24 cellular contexts compared by ENCODE assay signal in the genomic region with DNA sequence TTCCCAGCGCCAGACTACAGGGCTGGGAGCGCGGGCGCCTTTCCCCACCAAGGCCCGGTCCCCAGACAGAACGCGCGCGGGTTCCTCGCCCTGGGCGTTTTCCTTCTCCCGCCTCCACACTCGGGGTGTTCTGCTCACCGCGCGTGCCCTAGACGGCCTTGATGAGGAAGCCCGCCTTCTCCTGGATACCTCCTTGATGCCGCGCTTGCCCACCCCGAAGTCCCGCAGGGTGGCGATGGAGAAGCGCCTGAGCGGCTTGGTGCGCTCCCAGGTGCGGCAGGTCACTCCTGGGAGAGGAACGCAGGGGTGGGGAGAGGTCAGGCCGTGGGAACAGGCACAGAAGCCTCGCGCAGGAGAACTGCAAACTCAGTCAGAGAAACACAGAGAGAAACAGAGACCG. TPM values are rescaled to one million over a fixed set of nuclear protein-coding genes. Genes with fewer than 3 reads are reported as not detected.
DNase-seq lines count a peak whose midpoint lies in the region; ATAC-seq, FAIRE-seq and TF ChIP-seq lines count a peak whose summit lies in the region.
"Had no signal": no experiment of that assay in that cellular context is flagged by ENCODE, and none has a peak within 500 bp of the region (broad histone marks: within the 10 kb centered on the region; RNA-seq: fewer than 3 reads in every experiment).

No MANE protein-coding gene starts in this region.

- DNase-seq in A549 (ENCODE audit: low read depth in 1 of 2, low spot score in 1 of 2), result peak in 1 of 2 experiments; percentile 22
- peak in 1 of 2 experiments; percentile 71 for DNase-seq in H1 (ENCODE audit: low read depth in 1 of 2, low spot score in 2 of 2)
- DNase-seq in right lobe of liver, result no peak
- no peak for DNase-seq in activated naive CD4-positive, alpha-beta T cell treated with anti-CD3 and anti-CD28 coated beads for 36 hours
- no peak for DNase-seq in left ventricle myocardium inferior
- DNase-seq in NCI-H1417 (lab: John Stamatoyannopoulos, UW), result no peak
- no peak for DNase-seq in activated CD4-positive, alpha-beta T cell treated with anti-CD3 and anti-CD28 coated beads, Interleukin-2, amount 10 ng/mL, durations not matched to agents 24 days and 14 days
- DNase-seq: BE2C, DMS79, GOT3, MG63, NCI-H1436, NCI-H187 treated with DMSO at 0.1 percent for 48 hours, NCI-H2107, NCI-H510A, PC-9, SHP77 treated with DMSO at 0.1 percent for 48 hours had no signal

- CTCF ChIA-PET in A549 (lab: Yijun Ruan, JAX), result interaction anchor here (0.7 to 1.2 kb wide), 3 partner anchors 9 to 118 kb away, joined by 3 read pairs; no protein-coding TSS in a partner anchor
- CTCF ChIA-PET in H1 (lab: Charles Lee; ENCODE audit: partially characterized antibody), result interaction anchor here (0.6 to 2.3 kb wide), 8 partner anchors 25 to 327 kb away, joined by 3 to 7 read pairs (median 3); no protein-coding TSS in a partner anchor
- CTCF ChIA-PET in activated naive CD4-positive, alpha-beta T cell treated with anti-CD3 and anti-CD28 coated beads for 36 hours (lab: Charles Lee), result no interaction called here

- H2AK5ac ChIP-seq in H1 (ENCODE audit: low read depth, low read length), result no peak overlapping the region

- POLR2A ChIA-PET in A549 (lab: Yijun Ruan, JAX), result no interaction called here
- POLR2A ChIA-PET in H1 (lab: Charles Lee; ENCODE audit: partially characterized antibody), result interaction anchor here (0.8 kb wide), 1 partner anchor 14 kb away, joined by 3 read pairs; no protein-coding TSS in a partner anchor

- H4K20me1 ChIP-seq in H1 (replicated peaks in 1 of 2; ENCODE audit: control insufficient read depth in 1 of 2, insufficient read depth in 2 of 2, low read length in 2 of 2), result no peaks in the 10 kb centered on the region

- no peak overlapping the region for H3K18ac ChIP-seq in H1 (ENCODE audit: extremely low read depth, low read length)

- H4K5ac ChIP-seq in H1 (ENCODE audit: insufficient read length, low read depth, low read length), result no peak overlapping the region

- FAIRE-seq in A549 (lab: Jason Lieb, UNC) (no peak), H1 (lab: Jason Lieb, UNC) (no peak)
- FAIRE-seq: A204.1, GM12892 had no signal

- TF ChIP-seq RAD21 in A549 (conservative IDR thresholded peaks at IDR 0.05 in 1 of 2, IDR thresholded peaks at IDR 0.05 in 1 of 2), result peak in 1 of 2 experiments; percentile 12; a peak in 1 of 5 replicates
- TF ChIP-seq RAD21 in H1 (IDR thresholded peaks at IDR 0.05 in 1 of 2, conservative IDR thresholded peaks at IDR 0.05 in 1 of 2; ENCODE audit: low read depth in 2 of 2, low read length in 2 of 2), result peak; percentile 60 to 73

- no peak for TF ChIP-seq CTCF in A549 (IDR thresholded peaks at IDR 0.05)
- TF ChIP-seq CTCF in H1 (IDR thresholded peaks at IDR 0.05; ENCODE audit: control extremely low read depth in 1 of 3, insufficient read depth in 1 of 3, low read depth in 1 of 3, low read length in 3 of 3), result peak; percentile 32 to 47 (median 42)
- TF ChIP-seq CTCF in right lobe of liver (IDR thresholded peaks at IDR 0.05), result peak in 1 of 4 donors; percentile 29
- TF ChIP-seq CTCF in left ventricle myocardium inferior (IDR thresholded peaks at IDR 0.05; ENCODE audit: borderline replicate concordance), result no peak

- no peak overlapping the region for H3K27ac Mint-ChIP-seq in activated naive CD4-positive, alpha-beta T cell treated with anti-CD3 and anti-CD28 coated beads for 36 hours
- no peak overlapping the region for H3K27ac Mint-ChIP-seq in activated CD4-positive, alpha-beta T cell treated with anti-CD3 and anti-CD28 coated beads, Interleukin-2, amount 10 ng/mL, durations not matched to agents 24 days and 14 days

- no peak overlapping the region for H2BK20ac ChIP-seq in H1 (ENCODE audit: low read length)

- TF ChIP-seq EP300 in A549 (IDR thresholded peaks at IDR 0.05) (no peak), H1 (IDR thresholded peaks at IDR 0.05; ENCODE audit: borderline replicate concordance in 1 of 2, low read depth in 2 of 2, low read length in 2 of 2) (no peak)

- H3K79me1 ChIP-seq in H1 (ENCODE audit: low read depth, low read length), result no peaks in the 10 kb centered on the region

- intact Hi-C loops in right lobe of liver (cut with DNase I), result no loop called here
- intact Hi-C loops in activated naive CD4-positive, alpha-beta T cell treated with anti-CD3 and anti-CD28 coated beads for 36 hours (cut with micrococcal nuclease), result loop anchor here (10.0 kb wide), 1 partner anchor 59 kb away; a partner anchor contains a TSS
- intact Hi-C loops in left ventricle myocardium inferior (cut with micrococcal nuclease), result no loop called here
- intact Hi-C loops in activated CD4-positive, alpha-beta T cell treated with anti-CD3 and anti-CD28 coated beads, Interleukin-2, amount 10 ng/mL, durations not matched to agents 24 days and 14 days (cut with micrococcal nuclease), result no loop called here

- no peak overlapping the region for H3K23ac ChIP-seq in H1 (ENCODE audit: insufficient read length)

- no peak overlapping the region for H4K91ac ChIP-seq in H1 (replicated peaks; ENCODE audit: insufficient read length, low read length)

- H3K27me3 ChIP-seq in H1 (replicated peaks in 1 of 4; ENCODE audit: control insufficient read depth in 3 of 4, extremely low read depth in 1 of 4, insufficient read depth in 3 of 4, low read length in 3 of 4), result peaks cover 0 to 9% (median 8%) of the 10 kb centered on the region in 4 experiments; a peak in 3 of 7 replicates
- no peaks in the 10 kb centered on the region for H3K27me3 ChIP-seq in right lobe of liver
- peaks cover 66% of the 10 kb centered on the region for H3K27me3 ChIP-seq in left ventricle myocardium inferior (ENCODE audit: low read depth)

- H2AFZ ChIP-seq in H1 (ENCODE audit: low read length), result peak overlapping the region; percentile 11
- H2AFZ ChIP-seq: PC-9 had no signal

- 0 out of 2 replicates have a peak overlapping the region, but pooled peaks have one; percentile 92 for H2BK15ac ChIP-seq in H1 (ENCODE audit: low read length)

- no peaks in the 10 kb centered on the region for H3K36me3 Mint-ChIP-seq in activated naive CD4-positive, alpha-beta T cell treated with anti-CD3 and anti-CD28 coated beads for 36 hours (ENCODE audit: low read depth)
- no peaks in the 10 kb centered on the region for H3K36me3 Mint-ChIP-seq in activated CD4-positive, alpha-beta T cell treated with anti-CD3 and anti-CD28 coated beads, Interleukin-2, amount 10 ng/mL, durations not matched to agents 24 days and 14 days (ENCODE audit: low read depth)

- TF ChIP-seq POLR2A in A549 (IDR thresholded peaks at IDR 0.05; ENCODE audit: low read length) (no peak), H1 (IDR thresholded peaks at IDR 0.05; ENCODE audit: control extremely low read depth in 1 of 2, low read depth in 2 of 2, low read length in 2 of 2) (no peak), right lobe of liver (IDR thresholded peaks at IDR 0.05) (no peak)

- ATAC-seq in A549 (peak; percentile 21 to 64; a peak in 4 of 6 replicates), right lobe of liver (peak in 3 of 4 donors; percentile 19 to 45 (median 44))

- H3K4me3 ChIP-seq in A549, result no peak overlapping the region
- no peak overlapping the region for H3K4me3 ChIP-seq in H1 (ENCODE audit: extremely low read depth in 1 of 4, insufficient read depth in 2 of 4, low read depth in 3 of 4, low read length in 4 of 4)
- no peak overlapping the region for H3K4me3 ChIP-seq in right lobe of liver
- H3K4me3 ChIP-seq in left ventricle myocardium inferior, result no peak overlapping the region
- H3K4me3 ChIP-seq: MG63, PC-9, SK-N-MC had no signal

- H3K4ac ChIP-seq in H1 (replicated peaks; ENCODE audit: insufficient read length, low read depth, low read length), result no peak overlapping the region

- H3K9ac ChIP-seq in ES-I3 (ENCODE audit: low read depth, low read length), result peak overlapping the region; percentile 20; the same call in 1 of the 2 replicates
- H3K9ac ChIP-seq in H1 (replicated peaks in 1 of 4; ENCODE audit: extremely low read depth in 1 of 4, low read depth in 3 of 4, low read length in 3 of 4), result no peak overlapping the region

- H3K9me3 Mint-ChIP-seq in activated naive CD4-positive, alpha-beta T cell treated with anti-CD3 and anti-CD28 coated beads for 36 hours, result no peaks in the 10 kb centered on the region
- H3K9me3 Mint-ChIP-seq in activated CD4-positive, alpha-beta T cell treated with anti-CD3 and anti-CD28 coated beads, Interleukin-2, amount 10 ng/mL, durations not matched to agents 24 days and 14 days, result no peaks in the 10 kb centered on the region

- H3K4me3 Mint-ChIP-seq in activated naive CD4-positive, alpha-beta T cell treated with anti-CD3 and anti-CD28 coated beads for 36 hours, result no peak overlapping the region
- H3K4me3 Mint-ChIP-seq in activated CD4-positive, alpha-beta T cell treated with anti-CD3 and anti-CD28 coated beads, Interleukin-2, amount 10 ng/mL, durations not matched to agents 24 days and 14 days, result no peak overlapping the region

- no peak overlapping the region for H3K56ac ChIP-seq in H1 (replicated peaks; ENCODE audit: insufficient read length, low read depth, low read length)

- peak overlapping the region; percentile 81; the same call in 1 of the 2 replicates for H4K8ac ChIP-seq in H1 (ENCODE audit: extremely low read depth, insufficient read depth, low read length)

- no peaks in the 10 kb centered on the region for H3K79me2 ChIP-seq in H1 (ENCODE audit: control insufficient read depth in 1 of 2, insufficient read depth in 2 of 2, low read length in 2 of 2)

- H2BK120ac ChIP-seq in H1 (replicated peaks; ENCODE audit: low read depth, low read length), result no peak overlapping the region

- H3K4me1 Mint-ChIP-seq in activated naive CD4-positive, alpha-beta T cell treated with anti-CD3 and anti-CD28 coated beads for 36 hours (ENCODE audit: low read depth), result no peaks in the 10 kb centered on the region
- H3K4me1 Mint-ChIP-seq in activated CD4-positive, alpha-beta T cell treated with anti-CD3 and anti-CD28 coated beads, Interleukin-2, amount 10 ng/mL, durations not matched to agents 24 days and 14 days, result no peaks in the 10 kb centered on the region

- H2BK12ac ChIP-seq in H1 (ENCODE audit: low read depth, low read length), result peak overlapping the region; percentile 80; the same call in 1 of the 2 replicates

- H3K4me2 ChIP-seq in A549 (peak overlapping the region; percentile 34; the same call in 2 of the 3 replicates), H1 (ENCODE audit: insufficient read depth in 1 of 2, low read depth in 2 of 2, low read length in 2 of 2) (peak overlapping the region; percentile 20 to 61; a peak in 3 of 4 replicates)
- H3K4me2 ChIP-seq: PC-9 had no signal

- no peak overlapping the region for H3K27ac ChIP-seq in A549
- H3K27ac ChIP-seq in H1 (ENCODE audit: low read depth, low read length), result no peak overlapping the region
- H3K27ac ChIP-seq in right lobe of liver, result no peak overlapping the region
- H3K27ac ChIP-seq in left ventricle myocardium inferior (replicated peaks), result no peak overlapping the region
- H3K27ac ChIP-seq: PC-9, RWPE1, SK-N-MC had no signal

- no peaks in the 10 kb centered on the region for H3K36me3 ChIP-seq in ES-I3 (ENCODE audit: insufficient read depth, low read length)
- H3K36me3 ChIP-seq in H1 (ENCODE audit: control insufficient read depth in 2 of 4, insufficient read depth in 4 of 4, low read length in 3 of 4), result no peaks in the 10 kb centered on the region
- no peaks in the 10 kb centered on the region for H3K36me3 ChIP-seq in right lobe of liver
- no peaks in the 10 kb centered on the region for H3K36me3 ChIP-seq in left ventricle myocardium inferior
- H3K36me3 ChIP-seq: BE2C, MG63 had no signal

- H3K14ac ChIP-seq in H1 (ENCODE audit: insufficient read length), result no peak overlapping the region

- peaks cover 24% of the 10 kb centered on the region for H3K27me3 Mint-ChIP-seq in activated naive CD4-positive, alpha-beta T cell treated with anti-CD3 and anti-CD28 coated beads for 36 hours (ENCODE audit: low read depth)
- peaks cover 26% of the 10 kb centered on the region for H3K27me3 Mint-ChIP-seq in activated CD4-positive, alpha-beta T cell treated with anti-CD3 and anti-CD28 coated beads, Interleukin-2, amount 10 ng/mL, durations not matched to agents 24 days and 14 days

- H2BK5ac ChIP-seq in H1 (ENCODE audit: low read depth, low read length), result no peak overlapping the region; the same call in 1 of the 2 replicates

- H3K23me2 ChIP-seq in H1 (ENCODE audit: low read depth, low read length), result no peaks in the 10 kb centered on the region; the same call in 1 of the 2 replicates

- H3K4me1 ChIP-seq in A549 (no peaks in the 10 kb centered on the region), ES-I3 (ENCODE audit: insufficient read depth, low read length) (no peaks in the 10 kb centered on the region), H1 (replicated peaks in 1 of 4; ENCODE audit: control insufficient read depth in 3 of 4, insufficient read depth in 4 of 4, low read length in 3 of 4) (no peaks in the 10 kb centered on the region; a peak in 1 of 7 replicates), right lobe of liver (peaks cover 0 to 11% (median 0%) of the 10 kb centered on the region in 4 donors), left ventricle myocardium inferior (no peaks in the 10 kb centered on the region)
- H3K4me1 ChIP-seq: BE2C had no signal

- H3K9me3 ChIP-seq in A549 (no peaks in the 10 kb centered on the region), ES-I3 (ENCODE audit: control insufficient read depth, insufficient read depth, low read length) (no peaks in the 10 kb centered on the region), H1 (ENCODE audit: insufficient read depth in 2 of 2, low read depth in 1 of 2, low read length in 1 of 2) (no peaks in the 10 kb centered on the region), right lobe of liver (no peaks in the 10 kb centered on the region), left ventricle myocardium inferior (replicated peaks) (no peaks in the 10 kb centered on the region)
- H3K9me3 ChIP-seq: BE2C, MG63 had no signal

- 21% methylated on average over 32 of the region's 32 CpGs for WGBS in A549 (ENCODE audit: missing lambda C conversion rate)
- WGBS in H1 (ENCODE audit: extremely low coverage in 1 of 2, insufficient coverage in 1 of 2, insufficient read length in 1 of 2, insufficient replicate concordance in 2 of 2, low coverage in 1 of 2, low lambda C conversion rate in 2 of 2, missing lambda C conversion rate in 1 of 2), 2 experiments, result 43% methylated on average over 30 of the region's 32 CpGs; no CpG with 5 or more reads in 1 of the 2 experiments
- 35% methylated on average over 13 of the region's 32 CpGs for WGBS in right lobe of liver (ENCODE audit: insufficient coverage, low coverage, low lambda C conversion rate, missing lambda C conversion rate)

RNA-seq across cellular contexts. Expression of a gene that starts 34.8 kb away (rescaled TPM):
- polyA plus RNA-seq in A549 (2011; rRNA removed) (0.04 TPM in 1 of 2 replicates, not detected in the other), A549 (2017; fragmentation: RNase III; extraction: RNeasy Plus Mini Kit Qiagen cat#74134 plus additional on column Dnase treatment) (not detected in 3 replicates), H1 (2011; rRNA removed) (1.2 and 2.8 TPM in 2 replicates)
- polyA plus RNA-seq in A549 (2012; cell fraction: cytosol; rRNA removed), result not detected in 2 replicates
- polyA plus RNA-seq in A549 (2012; cell fraction: nucleus; rRNA removed), result not detected in 2 replicates
- polyA minus RNA-seq in A549 (2011; rRNA and poly(A)+ RNA removed), result 0.19 and 0.21 TPM in 2 replicates
- 3.6 and 5.4 TPM in 2 replicates for total RNA-seq in H1 (2021; fragmentation: NEBNext Ultra II Directional; extraction: Animal tissue kit (Norgen Biotek cat#: 25700))
- 1.4 TPM for polyA plus RNA-seq in H1 (2011; cell fraction: cytosol; rRNA removed)
- 1.1 TPM for polyA plus RNA-seq in H1 (2011; cell fraction: nucleus; rRNA removed)
- 1.5 to 2.9 TPM (median 2.1 TPM) in 4 replicates for polyA plus RNA-seq in H1 (2012, experiment 1 of 2)
- polyA plus RNA-seq in H1 (2012, experiment 2 of 2), result 1.9 TPM
- 3.2 TPM for polyA plus RNA-seq in H1 (2013, experiment 1 of 2)
- polyA plus RNA-seq in H1 (2013, experiment 2 of 2), result 3.5 TPM
- polyA minus RNA-seq in H1 (2011; rRNA and poly(A)+ RNA removed), result 2.3 and 3.4 TPM in 2 replicates
- polyA minus RNA-seq in H1 (2011; cell fraction: cytosol; rRNA and poly(A)+ RNA removed), result 2.5 TPM
- 0.60 TPM for polyA minus RNA-seq in H1 (2011; cell fraction: nucleus; rRNA and poly(A)+ RNA removed)
- total RNA-seq in right lobe of liver (1,000 to 10,000 TPM in 1 of 6 experiments, 100 to 1,000 TPM in 3, 1 to 10 TPM in 2; 7.9 to 5,721 (median 385) TPM), left ventricle myocardium inferior (not detected)
- not detected for total RNA-seq in activated naive CD4-positive, alpha-beta T cell treated with anti-CD3 and anti-CD28 coated beads for 36 hours
- not detected in 2 replicates for total RNA-seq in activated CD4-positive, alpha-beta T cell treated with anti-CD3 and anti-CD28 coated beads, Interleukin-2, amount 10 ng/mL, durations not matched to agents 24 days and 14 days
- total RNA-seq: G401, LHCN-M2, PC-9 had no signal

Comparison
In these comparisons a context has a peak if more than half of its experiments do, and no peak if none do; other contexts are left out.
1. CTCF ChIP-seq: peak in H1 (3 of 3); none in A549 (single experiment) and left ventricle myocardium inferior (single experiment).